2 cellular contexts compared by ENCODE assay signal in genomic region chr16:22191966-22192260, GRCh38.
TF ChIP-seq lines count a peak whose summit lies in the region.

No MANE protein-coding gene starts in this region.

TF ChIP-seq in GM12891, 5 proteins besides CTCF, POLR2A, EP300 and RAD21 (continued from another document):
- TF ChIP-seq PAX5 (IDR thresholded peaks at IDR 0.05; ENCODE audit: insufficient read depth, low read length, severe bottlenecking), result no peak

TF ChIP-seq in K562, 482 proteins besides CTCF, POLR2A, EP300 and RAD21:
- TF ChIP-seq MGA (IDR thresholded peaks at IDR 0.05) (no peak), KLF13 (tag; IDR thresholded peaks at IDR 0.05; ENCODE audit: borderline replicate concordance, low read depth) (no peak), TAF1 (IDR thresholded peaks at IDR 0.05; ENCODE audit: control insufficient read depth, extremely low read depth, insufficient read depth, low read length, severe bottlenecking) (peak; percentile 4), ZNF551 (CRISPR knock-in tag; IDR thresholded peaks at IDR 0.05) (no peak), FOSL1 (tag; conservative IDR thresholded peaks at IDR 0.05) (0 out of 2 replicates have a peak, but pooled peaks have one; percentile 42), ADNP (tag; IDR thresholded peaks at IDR 0.05) (0 out of 2 replicates have a peak, but pooled peaks have one; percentile 27), ZBTB7A (IDR thresholded peaks at IDR 0.05; ENCODE audit: borderline replicate concordance, control insufficient read depth, low read depth, low read length) (no peak), MNT (conservative IDR thresholded peaks at IDR 0.05) (peak; percentile 61 to 71; a peak in 2 of 4 replicates), PRPF4 (IDR thresholded peaks at IDR 0.05; ENCODE audit: insufficient read depth, low read depth, low read length, poor library complexity, severe bottlenecking) (no peak), POLR2AphosphoS5 (IDR thresholded peaks at IDR 0.05; ENCODE audit: control insufficient read depth, insufficient read depth, low read depth, low read length) (no peak), MTA3 (IDR thresholded peaks at IDR 0.05; ENCODE audit: borderline replicate concordance) (no peak), FOXJ2 (tag; IDR thresholded peaks at IDR 0.05) (peak; percentile 71; the same call in 1 of the 2 replicates), LCOR (CRISPR knock-in tag; IDR thresholded peaks at IDR 0.05) (0 out of 2 replicates have a peak, but pooled peaks have one; percentile 46), HNRNPLL (IDR thresholded peaks at IDR 0.05; ENCODE audit: low read depth, low read length, poor library complexity, severe bottlenecking) (no peak), YY1 (IDR thresholded peaks at IDR 0.05; ENCODE audit: borderline replicate concordance in 1 of 3, control insufficient read depth in 1 of 3, extremely low read depth in 1 of 3, insufficient read depth in 3 of 3, insufficient read length in 1 of 3, insufficient replicate concordance in 2 of 3, low read depth in 1 of 3, low read length in 2 of 3) (peak; percentile 59 to 91 (median 68)), ZNF707 (CRISPR knock-in tag; conservative IDR thresholded peaks at IDR 0.05) (no peak), RFX5 (IDR thresholded peaks at IDR 0.05; ENCODE audit: low read depth, low read length) (no peak), KDM5B (IDR thresholded peaks at IDR 0.05; ENCODE audit: insufficient replicate concordance, low read depth, low read length) (peak; percentile 27), DIDO1 (tag; IDR thresholded peaks at IDR 0.05; ENCODE audit: low read depth) (no peak), GATAD2A (IDR thresholded peaks at IDR 0.05) (0 out of 2 replicates have a peak, but pooled peaks have one; percentile 33), PML (IDR thresholded peaks at IDR 0.05; ENCODE audit: low read length) (0 out of 2 replicates have a peak, but pooled peaks have one; percentile 3), CHD1 (IDR thresholded peaks at IDR 0.05; ENCODE audit: low read length) (peak; percentile 79), NFATC3 (IDR thresholded peaks at IDR 0.05) (0 out of 2 replicates have a peak, but pooled peaks have one; percentile 29), NR2C2 (CRISPR knock-in tag; IDR thresholded peaks at IDR 0.05) (no peak), NR2C2 (tag; IDR thresholded peaks at IDR 0.05) (peak; percentile 66), NFRKB (IDR thresholded peaks at IDR 0.05; ENCODE audit: low read depth) (peak; percentile 90; the same call in 1 of the 2 replicates), RBBP5 (IDR thresholded peaks at IDR 0.05; ENCODE audit: borderline replicate concordance, insufficient read depth, low read length, poor library complexity, severe bottlenecking) (peak; percentile 36), MXI1 (IDR thresholded peaks at IDR 0.05; ENCODE audit: low read depth, low read length) (0 out of 2 replicates have a peak, but pooled peaks have one; percentile 16), POLR3G (IDR thresholded peaks at IDR 0.05; ENCODE audit: extremely low read depth, insufficient read length, insufficient replicate concordance) (no peak), STAG1 (CRISPR knock-in tag; IDR thresholded peaks at IDR 0.05; ENCODE audit: borderline replicate concordance) (no peak), ATF3 (IDR thresholded peaks at IDR 0.05) (no peak), ATF3 (CRISPR knock-in tag; conservative IDR thresholded peaks at IDR 0.05) (no peak), TBP (optimal IDR thresholded peaks at IDR 0.05; ENCODE audit: low read depth, low read length) (peak; percentile 80)
- TF ChIP-seq, protein P1, sequence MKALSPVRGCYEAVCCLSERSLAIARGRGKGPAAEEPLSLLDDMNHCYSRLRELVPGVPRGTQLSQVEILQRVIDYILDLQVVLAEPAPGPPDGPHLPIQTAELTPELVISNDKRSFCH (CRISPR knock-in tag; IDR thresholded peaks at IDR 0.05), result no peak
- TF ChIP-seq, protein P1 (tag; IDR thresholded peaks at IDR 0.05), result no peak
